In the genomic region with DNA sequence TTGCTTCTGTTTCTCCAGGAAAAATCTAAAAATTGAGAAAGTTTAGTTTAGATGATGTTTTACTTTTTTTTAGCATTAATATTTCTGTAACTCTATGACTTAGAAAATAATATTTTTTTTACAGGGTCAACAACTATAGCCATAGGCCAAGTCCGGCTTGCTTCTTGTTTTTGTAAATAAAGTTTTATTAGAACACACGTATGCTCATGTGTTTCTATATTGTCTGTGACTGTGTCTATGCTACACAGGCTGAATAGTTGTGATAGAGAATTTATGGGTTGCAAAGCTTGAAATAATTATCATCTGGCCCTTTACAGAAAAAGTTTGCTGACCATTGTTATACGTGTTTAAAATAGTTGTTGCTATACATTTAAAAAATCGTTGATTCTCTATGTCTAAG, we compare ENCODE assay signal across 3 cellular contexts.
TF ChIP-seq lines count a peak whose summit lies in the region.

No MANE protein-coding gene starts in this region.

TF ChIP-seq in HepG2, 621 proteins besides CTCF, POLR2A, EP300 and RAD21:
- TF ChIP-seq HDAC2 (CRISPR knock-in tag; IDR thresholded peaks at IDR 0.05), result no peak
- TF ChIP-seq, protein P1, sequence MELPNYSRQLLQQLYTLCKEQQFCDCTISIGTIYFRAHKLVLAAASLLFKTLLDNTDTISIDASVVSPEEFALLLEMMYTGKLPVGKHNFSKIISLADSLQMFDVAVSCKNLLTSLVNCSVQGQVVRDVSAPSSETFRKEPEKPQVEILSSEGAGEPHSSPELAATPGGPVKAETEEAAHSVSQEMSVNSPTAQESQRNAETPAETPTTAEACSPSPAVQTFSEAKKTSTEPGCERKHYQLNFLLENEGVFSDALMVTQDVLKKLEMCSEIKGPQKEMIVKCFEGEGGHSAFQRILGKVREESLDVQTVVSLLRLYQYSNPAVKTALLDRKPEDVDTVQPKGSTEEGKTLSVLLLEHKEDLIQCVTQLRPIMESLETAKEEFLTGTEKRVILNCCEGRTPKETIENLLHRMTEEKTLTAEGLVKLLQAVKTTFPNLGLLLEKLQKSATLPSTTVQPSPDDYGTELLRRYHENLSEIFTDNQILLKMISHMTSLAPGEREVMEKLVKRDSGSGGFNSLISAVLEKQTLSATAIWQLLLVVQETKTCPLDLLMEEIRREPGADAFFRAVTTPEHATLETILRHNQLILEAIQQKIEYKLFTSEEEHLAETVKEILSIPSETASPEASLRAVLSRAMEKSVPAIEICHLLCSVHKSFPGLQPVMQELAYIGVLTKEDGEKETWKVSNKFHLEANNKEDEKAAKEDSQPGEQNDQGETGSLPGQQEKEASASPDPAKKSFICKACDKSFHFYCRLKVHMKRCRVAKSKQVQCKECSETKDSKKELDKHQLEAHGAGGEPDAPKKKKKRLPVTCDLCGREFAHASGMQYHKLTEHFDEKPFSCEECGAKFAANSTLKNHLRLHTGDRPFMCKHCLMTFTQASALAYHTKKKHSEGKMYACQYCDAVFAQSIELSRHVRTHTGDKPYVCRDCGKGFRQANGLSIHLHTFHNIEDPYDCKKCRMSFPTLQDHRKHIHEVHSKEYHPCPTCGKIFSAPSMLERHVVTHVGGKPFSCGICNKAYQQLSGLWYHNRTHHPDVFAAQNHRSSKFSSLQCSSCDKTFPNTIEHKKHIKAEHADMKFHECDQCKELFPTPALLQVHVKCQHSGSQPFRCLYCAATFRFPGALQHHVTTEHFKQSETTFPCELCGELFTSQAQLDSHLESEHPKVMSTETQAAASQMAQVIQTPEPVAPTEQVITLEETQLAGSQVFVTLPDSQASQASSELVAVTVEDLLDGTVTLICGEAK (IDR thresholded peaks at IDR 0.05), result no peak
- TF ChIP-seq, protein P1 (CRISPR knock-in tag; IDR thresholded peaks at IDR 0.05), result peak; percentile 32; the same call in 1 of the 2 replicates

TF ChIP-seq in GM12878, 131 proteins besides CTCF, POLR2A, EP300 and RAD21:
- no peak for TF ChIP-seq MXI1 (IDR thresholded peaks at IDR 0.05; ENCODE audit: low read depth, low read length)
- TF ChIP-seq, protein P1 (IDR thresholded peaks at IDR 0.05; ENCODE audit: borderline replicate concordance), result peak; percentile 64; the same call in 1 of the 2 replicates

TF ChIP-seq in K562, 482 proteins besides CTCF, POLR2A, EP300 and RAD21:
- TF ChIP-seq, protein P1 (IDR thresholded peaks at IDR 0.05), result peak; percentile 63
- TF ChIP-seq, protein P1 (CRISPR knock-in tag; IDR thresholded peaks at IDR 0.05), result no peak
- no peak for TF ChIP-seq ZNF263 (CRISPR knock-in tag; IDR thresholded peaks at IDR 0.05; ENCODE audit: borderline replicate concordance)
